ENCODE assay signal across 17 cellular contexts in the genomic region with DNA sequence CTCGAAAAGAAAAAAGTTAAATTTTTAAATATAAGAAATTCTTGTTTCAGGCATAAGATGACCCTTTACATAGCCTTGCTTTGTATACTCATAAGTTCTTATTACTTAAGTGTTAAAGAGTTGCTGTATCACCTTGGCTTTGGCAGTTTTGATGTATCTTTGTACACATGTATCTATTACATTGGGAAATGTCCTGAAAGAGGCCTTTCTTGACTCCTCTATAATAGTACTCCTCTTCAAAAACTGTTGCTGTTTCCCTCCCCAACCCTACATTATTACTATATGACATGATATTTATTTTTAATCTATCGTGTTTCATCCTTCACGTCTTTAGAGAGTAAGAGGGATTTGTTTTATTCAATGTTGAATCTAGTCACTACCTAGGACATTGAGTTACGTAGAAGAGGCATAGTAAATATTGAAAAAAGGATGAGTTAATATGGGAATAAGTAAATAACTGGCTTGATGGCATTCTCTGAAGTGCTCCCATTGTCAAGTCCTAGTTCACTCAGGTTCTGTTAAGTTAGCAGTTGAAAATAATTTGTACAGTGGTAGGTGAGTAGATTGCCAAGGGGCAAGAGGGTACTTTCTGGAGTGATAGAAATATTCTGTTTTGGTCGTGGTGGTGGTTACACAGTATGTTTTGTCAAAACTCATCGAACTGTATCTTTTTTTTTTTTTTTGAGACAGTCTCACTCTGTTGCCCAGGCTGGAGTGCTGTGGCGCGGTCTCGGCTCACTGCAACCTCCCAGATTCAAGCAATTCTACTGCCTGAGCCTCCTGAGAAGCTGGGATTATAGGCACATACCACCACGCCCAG.
A peak's percentile ranks its signal among the peaks of the same experiment; 100 is the strongest.
DNase-seq lines count a peak whose midpoint lies in the region; ATAC-seq and TF ChIP-seq lines count a peak whose summit lies in the region.
"Had no signal": no experiment of that assay in that cellular context is flagged by ENCODE, and none has a peak within 500 bp of the region (broad histone marks: within the 10 kb centered on the region; RNA-seq: fewer than 3 reads in every experiment).

No MANE protein-coding gene starts in this region.

- peak overlapping the region; percentile 39 for H3K27ac Mint-ChIP-seq in activated naive CD8-positive, alpha-beta T cell treated with anti-CD3 and anti-CD28 coated beads, Interleukin-2, amount 50 U/mL, for 24 hours
- peak overlapping the region in 2 of 3 experiments; percentile 62 to 82 for H3K27ac Mint-ChIP-seq in nephron
- H3K27ac Mint-ChIP-seq: T-cell had no signal

- ATAC-seq in activated naive CD8-positive, alpha-beta T cell treated with anti-CD3 and anti-CD28 coated beads, Interleukin-2, amount 50 U/mL, for 24 hours, result no peak
- ATAC-seq in HG02759 (IDR thresholded peaks at IDR 0.05; ENCODE audit: unreplicated experiment), result no peak
- ATAC-seq: activated naive CD4-positive, alpha-beta T cell treated with anti-CD3 and anti-CD28 coated beads, Interleukin-2, amount 50 U/mL, for 72 hours; T-cell had no signal

- no peaks in the 10 kb centered on the region for H3K9me3 Mint-ChIP-seq in activated naive CD8-positive, alpha-beta T cell treated with anti-CD3 and anti-CD28 coated beads, Interleukin-2, amount 50 U/mL, for 24 hours
- no peaks in the 10 kb centered on the region for H3K9me3 Mint-ChIP-seq in nephron
- H3K9me3 Mint-ChIP-seq: activated naive CD4-positive, alpha-beta T cell treated with anti-CD3 and anti-CD28 coated beads, Interleukin-2, amount 50 U/mL, for 72 hours; neural crest cell; T-cell had no signal

- TF ChIP-seq CTCF in C4-2B (conservative IDR thresholded peaks at IDR 0.05) (no peak), nephron (IDR thresholded peaks at IDR 0.05; ENCODE audit: unreplicated experiment in 3 of 3) (no peak)

- H3K4me3 Mint-ChIP-seq in activated naive CD8-positive, alpha-beta T cell treated with anti-CD3 and anti-CD28 coated beads, Interleukin-2, amount 50 U/mL, for 24 hours, result no peak overlapping the region
- no peak overlapping the region for H3K4me3 Mint-ChIP-seq in nephron
- H3K4me3 Mint-ChIP-seq: neural crest cell, T-cell had no signal

- peak overlapping the region; percentile 46 for H3K27ac ChIP-seq in C4-2B
- H3K27ac ChIP-seq: transverse colon had no signal

- DNase-seq in DMS53 (lab: John Stamatoyannopoulos, UW), result peak; percentile 64
- DNase-seq in activated naive CD8-positive, alpha-beta T cell treated with anti-CD3 and anti-CD28 coated beads, Interleukin-2, amount 50 U/mL, for 24 hours, result no peak
- no peak for DNase-seq in stimulated activated CD4-positive, alpha-beta T cell treated with anti-CD3 and anti-CD28 coated beads, Interleukin-4, amount 100 ng/mL, for 24 hours
- DNase-seq in effector CD4-positive, alpha-beta T cell, result no peak
- DNase-seq in effector CD8-positive, alpha-beta T cell (lab: John Stamatoyannopoulos, UW), result no peak
- DNase-seq: MG63; NCI-H187 treated with DMSO at 0.1 percent for 48 hours; NCI-H69; retina; stimulated activated CD4-positive, alpha-beta T cell treated with anti-CD3 and anti-CD28 coated beads, Interleukin-2, amount 100 ng/mL, for 24 hours; T-cell; transverse colon had no signal

- H3K27me3 Mint-ChIP-seq in activated naive CD8-positive, alpha-beta T cell treated with anti-CD3 and anti-CD28 coated beads, Interleukin-2, amount 50 U/mL, for 24 hours, result no peaks in the 10 kb centered on the region
- H3K27me3 Mint-ChIP-seq in nephron (ENCODE audit: low read depth), result no peaks in the 10 kb centered on the region
- H3K27me3 Mint-ChIP-seq: T-cell had no signal

- peaks cover 64% of the 10 kb centered on the region for H3K4me1 Mint-ChIP-seq in activated naive CD8-positive, alpha-beta T cell treated with anti-CD3 and anti-CD28 coated beads, Interleukin-2, amount 50 U/mL, for 24 hours
- peaks cover 30% of the 10 kb centered on the region for H3K4me1 Mint-ChIP-seq in nephron

- peaks cover 46% of the 10 kb centered on the region for H3K36me3 Mint-ChIP-seq in activated naive CD8-positive, alpha-beta T cell treated with anti-CD3 and anti-CD28 coated beads, Interleukin-2, amount 50 U/mL, for 24 hours (ENCODE audit: low read depth)
- H3K36me3 Mint-ChIP-seq in nephron (ENCODE audit: low read depth), result peaks cover 32% of the 10 kb centered on the region
